8 cellular contexts compared by ENCODE assay signal in the genomic region with DNA sequence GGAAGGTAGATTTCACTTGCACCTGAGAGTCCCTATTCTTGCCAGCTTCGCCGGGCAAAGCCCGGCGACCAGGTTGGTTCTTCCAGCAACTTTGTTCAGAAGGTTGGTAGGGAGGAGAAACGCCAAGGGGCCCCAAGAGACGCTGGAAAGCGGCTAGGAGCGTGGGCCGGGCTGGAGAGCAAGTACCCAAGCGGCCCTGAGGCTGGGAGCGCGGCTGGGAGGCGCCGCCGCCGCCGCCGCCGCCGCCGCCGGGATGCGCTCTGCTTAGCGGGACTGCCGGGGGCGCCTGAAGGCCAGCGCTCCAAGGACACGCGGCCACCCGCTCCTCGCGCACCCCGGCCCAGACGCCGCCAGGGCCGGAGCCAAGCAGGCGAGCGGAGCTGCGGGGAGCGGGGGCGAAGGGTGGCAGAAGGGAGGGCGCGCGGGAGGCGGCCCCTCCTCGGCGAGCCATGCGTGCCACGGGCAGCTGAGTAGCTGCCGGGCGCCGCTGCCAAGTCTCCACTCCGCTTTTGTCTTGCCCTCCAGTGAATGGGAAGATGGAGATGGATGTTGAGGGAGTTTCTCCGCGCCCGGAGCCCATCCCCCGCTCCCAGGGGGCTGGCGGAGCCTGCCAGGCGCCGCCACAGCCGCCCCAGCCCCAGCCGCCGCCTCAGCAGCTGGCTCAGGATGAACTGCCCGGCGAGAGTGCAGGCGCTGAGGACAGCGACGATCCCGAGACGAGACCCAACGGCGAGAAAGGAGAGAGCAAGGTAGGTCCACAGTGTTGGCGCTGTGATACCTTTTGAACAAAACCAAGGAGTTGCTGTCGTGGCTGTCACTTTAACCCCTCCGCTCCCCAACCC.
DNase-seq lines count a peak whose midpoint lies in the region; ATAC-seq, FAIRE-seq and TF ChIP-seq lines count a peak whose summit lies in the region.

No MANE protein-coding gene starts in this region.

- H3K27me3 ChIP-seq in parathyroid adenoma (ENCODE audit: control insufficient read depth, insufficient read depth, low read length) = no peaks in the 10 kb centered on the region

- no peak overlapping the region for H3K9ac ChIP-seq in parathyroid adenoma

- ATAC-seq in GM19035 (IDR thresholded peaks at IDR 0.05; ENCODE audit: unreplicated experiment) = no peak
- no peak for ATAC-seq in GM21786 (IDR thresholded peaks at IDR 0.05; ENCODE audit: unreplicated experiment)
- ATAC-seq in HG02852 (IDR thresholded peaks at IDR 0.05; ENCODE audit: unreplicated experiment) = no peak

- H2AFZ ChIP-seq in parathyroid adenoma = no peak overlapping the region

- TF ChIP-seq CTCF in parathyroid adenoma (IDR thresholded peaks at IDR 0.05) = no peak

- H3K9me3 ChIP-seq in parathyroid adenoma (ENCODE audit: control insufficient read depth, low read length) = no peaks in the 10 kb centered on the region

- no peaks in the 10 kb centered on the region for H3K79me2 ChIP-seq in parathyroid adenoma

- H3K27ac ChIP-seq in parathyroid adenoma = no peak overlapping the region

- no peaks in the 10 kb centered on the region for H3K4me1 ChIP-seq in parathyroid adenoma

- H3K4me2 ChIP-seq in parathyroid adenoma (ENCODE audit: low read length) = peak overlapping the region; percentile 66

- no peaks in the 10 kb centered on the region for H3K36me3 ChIP-seq in parathyroid adenoma (ENCODE audit: control insufficient read depth, insufficient read depth, low read length)

- DNase-seq in Daoy (ENCODE audit: low read depth) (peak; percentile 33), NCI-H748 (lab: John Stamatoyannopoulos, UW; ENCODE audit: unreplicated experiment) (peak; percentile 87), frontal cortex (ENCODE audit: low spot score in 2 of 2) (peak; percentile 51 to 54), DMS153 (lab: John Stamatoyannopoulos, UW) (no peak)

- peak overlapping the region; percentile 34 for H3K4me3 ChIP-seq in parathyroid adenoma (ENCODE audit: low read depth, low read length)

- FAIRE-seq in frontal cortex (lab: Jason Lieb, UNC) = no peak
